Comparison of ENCODE assay signal across 19 cellular contexts in genomic region chr14:65237956-65238355, GRCh38.
DNase-seq lines count a peak whose midpoint lies in the region; FAIRE-seq and TF ChIP-seq lines count a peak whose summit lies in the region.
"Had no signal": no experiment of that assay in that cellular context is flagged by ENCODE, and none has a peak within 500 bp of the region (broad histone marks: within the 10 kb centered on the region; RNA-seq: fewer than 3 reads in every experiment).

No MANE protein-coding gene starts in this region.

- H3K4me3 ChIP-seq in H1 (ENCODE audit: extremely low read depth in 1 of 4, insufficient read depth in 2 of 4, low read depth in 3 of 4, low read length in 4 of 4) (no peak overlapping the region), parathyroid adenoma (ENCODE audit: low read depth, low read length) (no peak overlapping the region), endodermal cell (ENCODE audit: low read length) (no peak overlapping the region), HAP-1 (no peak overlapping the region)
- H3K4me3 ChIP-seq: GM12878, psoas muscle had no signal

- CTCF ChIA-PET in H1 (lab: Charles Lee; ENCODE audit: partially characterized antibody), result interaction anchor here (0.7 to 2.6 kb wide), 5 partner anchors 10 to 74 kb away, joined by 3 to 5 read pairs (median 4); no protein-coding TSS in a partner anchor

- H3K27ac Mint-ChIP-seq in endodermal cell, result no peak overlapping the region
- H3K27ac Mint-ChIP-seq: activated CD4-positive, alpha-beta memory T cell treated with anti-CD3 and anti-CD28 coated beads, Interleukin-2, amount 10 ng/mL, durations not matched to agents 7 days and 5 days had no signal

- no peak overlapping the region for H3K14ac ChIP-seq in H1 (ENCODE audit: insufficient read length)

- H3K4me3 Mint-ChIP-seq in endodermal cell, result no peak overlapping the region
- H3K4me3 Mint-ChIP-seq: activated CD4-positive, alpha-beta memory T cell treated with anti-CD3 and anti-CD28 coated beads, Interleukin-2, amount 10 ng/mL, durations not matched to agents 7 days and 5 days had no signal

- no peak overlapping the region for H4K91ac ChIP-seq in H1 (replicated peaks; ENCODE audit: insufficient read length, low read length)

- H3K79me1 ChIP-seq in H1 (ENCODE audit: low read depth, low read length), result no peaks in the 10 kb centered on the region

- no peak for FAIRE-seq in H1 (lab: Jason Lieb, UNC)
- FAIRE-seq: GM12878 had no signal

- H3K23ac ChIP-seq in H1 (ENCODE audit: insufficient read length), result no peak overlapping the region

- no peaks in the 10 kb centered on the region for H3K9me3 Mint-ChIP-seq in endodermal cell
- H3K9me3 Mint-ChIP-seq: activated CD4-positive, alpha-beta memory T cell treated with anti-CD3 and anti-CD28 coated beads, Interleukin-2, amount 10 ng/mL, durations not matched to agents 7 days and 5 days had no signal

- H3K9ac ChIP-seq in H1 (replicated peaks in 1 of 4; ENCODE audit: extremely low read depth in 1 of 4, low read depth in 3 of 4, low read length in 3 of 4) (no peak overlapping the region), parathyroid adenoma (no peak overlapping the region), endodermal cell (ENCODE audit: extremely low read depth, low read length, poor library complexity, severe bottlenecking) (no peak overlapping the region)

- H4K8ac ChIP-seq in H1 (ENCODE audit: extremely low read depth, insufficient read depth, low read length), result no peak overlapping the region

- TF ChIP-seq EP300 in H1 (IDR thresholded peaks at IDR 0.05; ENCODE audit: borderline replicate concordance in 1 of 2, low read depth in 2 of 2, low read length in 2 of 2), result no peak

- no peak overlapping the region for H2BK12ac ChIP-seq in H1 (ENCODE audit: low read depth, low read length)

- no peaks in the 10 kb centered on the region for H4K20me1 ChIP-seq in H1 (replicated peaks in 1 of 2; ENCODE audit: control insufficient read depth in 1 of 2, insufficient read depth in 2 of 2, low read length in 2 of 2)

- no peak overlapping the region for H3K27ac ChIP-seq in H1 (ENCODE audit: low read depth, low read length)
- peak overlapping the region; percentile 51 for H3K27ac ChIP-seq in parathyroid adenoma
- no peak overlapping the region for H3K27ac ChIP-seq in endodermal cell (ENCODE audit: low read depth, low read length)
- H3K27ac ChIP-seq: psoas muscle had no signal

- DNase-seq in Daoy (ENCODE audit: low read depth), result peak; percentile 80
- peak; percentile 88 for DNase-seq in SW480 (ENCODE audit: low spot score)
- DNase-seq in H1 (ENCODE audit: low read depth in 1 of 2, low spot score in 2 of 2), result no peak
- no peak for DNase-seq in endodermal cell
- DNase-seq in activated T-cell treated with anti-CD3 and anti-CD28 coated beads, Interleukin-2, amount 50 U/mL, for 48 hours, result no peak
- DNase-seq in NCI-H2196 treated with DMSO at 0.1 percent for 48 hours (lab: John Stamatoyannopoulos, UW; ENCODE audit: unreplicated experiment), result no peak
- DNase-seq in HAP-1 (ENCODE audit: low spot score in 2 of 2), result no peak
- DNase-seq: activated CD4-positive, alpha-beta memory T cell treated with anti-CD3 and anti-CD28 coated beads, Interleukin-2, amount 10 ng/mL, durations not matched to agents 7 days and 5 days; activated naive CD4-positive, alpha-beta T cell; central memory CD4-positive, alpha-beta T cell; DMS79; midbrain; NCI-H1048; NCI-H446; psoas muscle; stimulated activated CD4-positive, alpha-beta T cell treated with anti-CD3 and anti-CD28 coated beads, Interleukin-2, amount 100 ng/mL, for 48 hours; T-helper 2 cell had no signal

- peaks cover 31% of the 10 kb centered on the region for H3K4me1 Mint-ChIP-seq in endodermal cell

- no peaks in the 10 kb centered on the region for H3K36me3 Mint-ChIP-seq in endodermal cell (ENCODE audit: low read depth)

- H3K18ac ChIP-seq in H1 (ENCODE audit: extremely low read depth, low read length), result peak overlapping the region; percentile 25; the same call in 1 of the 2 replicates

- POLR2A ChIA-PET in H1 (lab: Charles Lee; ENCODE audit: partially characterized antibody), result interaction anchor here (1.2 kb wide), 1 partner anchor 13 kb away, joined by 3 read pairs; no protein-coding TSS in a partner anchor

- H3K36me3 ChIP-seq in H1 (ENCODE audit: control insufficient read depth in 2 of 4, insufficient read depth in 4 of 4, low read length in 3 of 4), result no peaks in the 10 kb centered on the region
- H3K36me3 ChIP-seq in parathyroid adenoma (ENCODE audit: control insufficient read depth, insufficient read depth, low read length), result no peaks in the 10 kb centered on the region
- no peaks in the 10 kb centered on the region for H3K36me3 ChIP-seq in endodermal cell (ENCODE audit: control insufficient read depth, insufficient read depth, low read length)
- no peaks in the 10 kb centered on the region for H3K36me3 ChIP-seq in HAP-1 (replicated peaks)

- no peak overlapping the region for H2BK120ac ChIP-seq in H1 (replicated peaks; ENCODE audit: low read depth, low read length)

- H2AFZ ChIP-seq in H1 (ENCODE audit: low read length), result peak overlapping the region; percentile 86; the same call in 1 of the 2 replicates
- peak overlapping the region; percentile 60 for H2AFZ ChIP-seq in parathyroid adenoma

- peaks cover 3% of the 10 kb centered on the region for H3K27me3 Mint-ChIP-seq in endodermal cell (ENCODE audit: insufficient read depth)

- no peak overlapping the region for H3K4ac ChIP-seq in H1 (replicated peaks; ENCODE audit: insufficient read length, low read depth, low read length)

- peak; percentile 7 to 13; a peak in 1 of 4 replicates for TF ChIP-seq RAD21 in H1 (IDR thresholded peaks at IDR 0.05 in 1 of 2, conservative IDR thresholded peaks at IDR 0.05 in 1 of 2; ENCODE audit: low read depth in 2 of 2, low read length in 2 of 2)

- H2AK5ac ChIP-seq in H1 (ENCODE audit: low read depth, low read length), result no peak overlapping the region

- no peak overlapping the region for H2BK20ac ChIP-seq in H1 (ENCODE audit: low read length)

- peak in 2 of 3 experiments; percentile 9 to 19; a peak in 2 of 4 replicates for TF ChIP-seq CTCF in H1 (IDR thresholded peaks at IDR 0.05; ENCODE audit: control extremely low read depth in 1 of 3, insufficient read depth in 1 of 3, low read depth in 1 of 3, low read length in 3 of 3)
- no peak for TF ChIP-seq CTCF in parathyroid adenoma (IDR thresholded peaks at IDR 0.05)
- no peak for TF ChIP-seq CTCF in endodermal cell (conservative IDR thresholded peaks at IDR 0.05)

- no peaks in the 10 kb centered on the region for H3K9me3 ChIP-seq in H1 (ENCODE audit: insufficient read depth in 2 of 2, low read depth in 1 of 2, low read length in 1 of 2)
- H3K9me3 ChIP-seq in parathyroid adenoma (ENCODE audit: control insufficient read depth, low read length), result no peaks in the 10 kb centered on the region
- H3K9me3 ChIP-seq in endodermal cell (ENCODE audit: control insufficient read depth, low read length), result peaks cover 8% of the 10 kb centered on the region
- no peaks in the 10 kb centered on the region for H3K9me3 ChIP-seq in HAP-1
- H3K9me3 ChIP-seq: psoas muscle had no signal

- H2BK15ac ChIP-seq in H1 (ENCODE audit: low read length), result peak overlapping the region; percentile 25; the same call in 1 of the 2 replicates

- WGBS in H1 (ENCODE audit: extremely low coverage in 1 of 2, insufficient coverage in 1 of 2, insufficient read length in 1 of 2, insufficient replicate concordance in 2 of 2, low coverage in 1 of 2, low lambda C conversion rate in 2 of 2, missing lambda C conversion rate in 1 of 2), 2 experiments, result 70% methylated on average over 6 of the region's 6 CpGs; no CpG with 5 or more reads in 1 of the 2 experiments
- WGBS in endodermal cell (ENCODE audit: insufficient coverage in 1 of 2, insufficient read length in 1 of 2), 2 experiments, result 88 to 90% methylated on average over 4 to 6 of the region's 6 CpGs

- no peaks in the 10 kb centered on the region for H3K23me2 ChIP-seq in H1 (ENCODE audit: low read depth, low read length)

- H2BK5ac ChIP-seq in H1 (ENCODE audit: low read depth, low read length), result no peak overlapping the region

- no peak overlapping the region for H3K56ac ChIP-seq in H1 (replicated peaks; ENCODE audit: insufficient read length, low read depth, low read length)

- no peaks in the 10 kb centered on the region for H3K27me3 ChIP-seq in H1 (replicated peaks in 1 of 4; ENCODE audit: control insufficient read depth in 3 of 4, extremely low read depth in 1 of 4, insufficient read depth in 3 of 4, low read length in 3 of 4)
- H3K27me3 ChIP-seq in parathyroid adenoma (ENCODE audit: control insufficient read depth, insufficient read depth, low read length), result no peaks in the 10 kb centered on the region
- H3K27me3 ChIP-seq in endodermal cell (ENCODE audit: control insufficient read depth, insufficient read depth, low read length, poor library complexity, severe bottlenecking), result no peaks in the 10 kb centered on the region
- no peaks in the 10 kb centered on the region for H3K27me3 ChIP-seq in HAP-1 (ENCODE audit: low read depth)

- in situ Hi-C loops in HAP-1 (cut with MboI; ENCODE audit: low sequenced_read_pairs), result no loop called here

- TF ChIP-seq POLR2A in H1 (IDR thresholded peaks at IDR 0.05; ENCODE audit: control extremely low read depth in 1 of 2, low read depth in 2 of 2, low read length in 2 of 2), result no peak

- H3K4me2 ChIP-seq in H1 (ENCODE audit: insufficient read depth in 1 of 2, low read depth in 2 of 2, low read length in 2 of 2) (peak overlapping the region; percentile 27 to 28; a peak in 1 of 4 replicates), parathyroid adenoma (ENCODE audit: low read length) (no peak overlapping the region)

- H3K4me1 ChIP-seq in H1 (replicated peaks in 1 of 4; ENCODE audit: control insufficient read depth in 3 of 4, insufficient read depth in 4 of 4, low read length in 3 of 4) (peaks cover 0 to 13% (median 3%) of the 10 kb centered on the region in 4 experiments; a peak in 6 of 7 replicates), parathyroid adenoma (peaks cover 35% of the 10 kb centered on the region), endodermal cell (ENCODE audit: control insufficient read depth, insufficient read depth, low read length) (peaks cover 9% of the 10 kb centered on the region), HAP-1 (peaks cover 27% of the 10 kb centered on the region)
- H3K4me1 ChIP-seq: psoas muscle had no signal

- no peaks in the 10 kb centered on the region for H3K79me2 ChIP-seq in H1 (ENCODE audit: control insufficient read depth in 1 of 2, insufficient read depth in 2 of 2, low read length in 2 of 2)
- H3K79me2 ChIP-seq in parathyroid adenoma, result no peaks in the 10 kb centered on the region

- H4K5ac ChIP-seq in H1 (ENCODE audit: insufficient read length, low read depth, low read length), result no peak overlapping the region

TF ChIP-seq in H1, 55 proteins besides CTCF, POLR2A, EP300 and RAD21:
- TF ChIP-seq HDAC2 (IDR thresholded peaks at IDR 0.05; ENCODE audit: borderline replicate concordance in 1 of 2, low read depth in 2 of 2, low read length in 2 of 2), result no peak
- TF ChIP-seq BCL11A (IDR thresholded peaks at IDR 0.05; ENCODE audit: low read depth in 2 of 2, low read length in 2 of 2), result no peak
- no peak for TF ChIP-seq MAFK (IDR thresholded peaks at IDR 0.05; ENCODE audit: low read depth, low read length)

Comparison
In these comparisons a context has a peak if more than half of its experiments do, and no peak if none do; other contexts are left out.
1. DNase-seq: peak in Daoy (single experiment) and SW480 (single experiment); none in H1 (0 of 2), endodermal cell (single experiment), activated T-cell treated with anti-CD3 and anti-CD28 coated beads, Interleukin-2, amount 50 U/mL, for 48 hours (0 of 2), NCI-H2196 treated with DMSO at 0.1 percent for 48 hours (single experiment) and HAP-1 (0 of 2).
2. CTCF ChIP-seq: peak in H1 (2 of 3); none in parathyroid adenoma (single experiment) and endodermal cell (single experiment).